In genomic region chr19:56177564-56178243, GRCh38 we compare ENCODE assay signal across 26 cellular contexts. TPM values are rescaled to one million over a fixed set of nuclear protein-coding genes. Genes with fewer than 3 reads are reported as not detected.
"Had no signal": no experiment of that assay in that cellular context is flagged by ENCODE, and none has a peak within 500 bp of the region (broad histone marks: within the 10 kb centered on the region; RNA-seq: fewer than 3 reads in every experiment).

No MANE protein-coding gene starts in this region.

- H3K36me3 ChIP-seq: cardiac muscle cell had no signal

- DNase-seq: activated CD4-positive, alpha-beta memory T cell treated with anti-CD3 and anti-CD28 coated beads for 36 hours; activated CD4-positive, alpha-beta T cell treated with anti-CD3 and anti-CD28 coated beads, Interleukin-2, amount 10 ng/mL, durations not matched to agents 7 days and 5 days; activated CD4-positive, CD25-positive, alpha-beta regulatory T cell; activated CD8-positive, alpha-beta memory T cell treated with anti-CD3 and anti-CD28 coated beads for 24 hours; activated gamma-delta T cell; activated naive CD4-positive, alpha-beta T cell treated with anti-CD3 and anti-CD28 coated beads for 36 hours; activated T-cell treated with anti-CD3 and anti-CD28 coated beads, Interleukin-2, amount 50 U/mL, for 4 hours; amygdala; NCI-H1048; NCI-H187 treated with DMSO at 0.1 percent for 48 hours; NCI-H2081 treated with DMSO at 0.1 percent for 48 hours; NCI-H446; NCI-H524; NCI-H774; PC-9; SIG-M5; T-cell; T-helper 2 cell; T1000 had no signal

- FAIRE-seq: astrocyte, colon, TTC549 had no signal

- H3K27ac ChIP-seq: cardiac muscle cell, PC-9, VCaP had no signal

- H3K4me3 ChIP-seq: cardiac muscle cell, PC-9 had no signal

- ATAC-seq: activated T-cell treated with anti-CD3 and anti-CD28 coated beads, Interleukin-2, amount 50 U/mL, for 4 hours; T-cell had no signal

- H3K27me3 ChIP-seq: cardiac muscle cell had no signal

RNA-seq across cellular contexts. Expression of gene GALP, which starts 1.9 kb away (rescaled TPM):
- total RNA-seq: activated CD4-positive, alpha-beta memory T cell treated with anti-CD3 and anti-CD28 coated beads for 36 hours; activated CD4-positive, alpha-beta T cell treated with anti-CD3 and anti-CD28 coated beads, Interleukin-2, amount 10 ng/mL, durations not matched to agents 7 days and 5 days; activated naive CD4-positive, alpha-beta T cell treated with anti-CD3 and anti-CD28 coated beads for 36 hours; activated T-cell treated with anti-CD3 and anti-CD28 coated beads, Interleukin-2, amount 50 U/mL, for 4 hours; astrocyte; LHCN-M2; M059J; PC-9; T-cell had no signal
- polyA plus RNA-seq: cardiac muscle cell had no signal

RNA-seq across cellular contexts. Expression of gene ZSCAN5B, which starts 19.9 kb away (rescaled TPM):
- total RNA-seq: activated CD4-positive, alpha-beta memory T cell treated with anti-CD3 and anti-CD28 coated beads for 36 hours; activated CD4-positive, alpha-beta T cell treated with anti-CD3 and anti-CD28 coated beads, Interleukin-2, amount 10 ng/mL, durations not matched to agents 7 days and 5 days; activated naive CD4-positive, alpha-beta T cell treated with anti-CD3 and anti-CD28 coated beads for 36 hours; activated T-cell treated with anti-CD3 and anti-CD28 coated beads, Interleukin-2, amount 50 U/mL, for 4 hours; astrocyte; cardiac muscle cell; LHCN-M2; M059J; PC-9; T-cell had no signal
- polyA plus RNA-seq: cardiac muscle cell had no signal

RNA-seq across cellular contexts. Expression of gene ZSCAN5C, which starts 24.4 kb away (rescaled TPM):
- total RNA-seq: activated CD4-positive, alpha-beta memory T cell treated with anti-CD3 and anti-CD28 coated beads for 36 hours; activated CD4-positive, alpha-beta T cell treated with anti-CD3 and anti-CD28 coated beads, Interleukin-2, amount 10 ng/mL, durations not matched to agents 7 days and 5 days; activated naive CD4-positive, alpha-beta T cell treated with anti-CD3 and anti-CD28 coated beads for 36 hours; activated T-cell treated with anti-CD3 and anti-CD28 coated beads, Interleukin-2, amount 50 U/mL, for 4 hours; astrocyte; cardiac muscle cell; LHCN-M2; M059J; PC-9; T-cell had no signal
- polyA plus RNA-seq: cardiac muscle cell had no signal
